Comparison of ENCODE assay signal across 1 cellular context in the genomic region with DNA sequence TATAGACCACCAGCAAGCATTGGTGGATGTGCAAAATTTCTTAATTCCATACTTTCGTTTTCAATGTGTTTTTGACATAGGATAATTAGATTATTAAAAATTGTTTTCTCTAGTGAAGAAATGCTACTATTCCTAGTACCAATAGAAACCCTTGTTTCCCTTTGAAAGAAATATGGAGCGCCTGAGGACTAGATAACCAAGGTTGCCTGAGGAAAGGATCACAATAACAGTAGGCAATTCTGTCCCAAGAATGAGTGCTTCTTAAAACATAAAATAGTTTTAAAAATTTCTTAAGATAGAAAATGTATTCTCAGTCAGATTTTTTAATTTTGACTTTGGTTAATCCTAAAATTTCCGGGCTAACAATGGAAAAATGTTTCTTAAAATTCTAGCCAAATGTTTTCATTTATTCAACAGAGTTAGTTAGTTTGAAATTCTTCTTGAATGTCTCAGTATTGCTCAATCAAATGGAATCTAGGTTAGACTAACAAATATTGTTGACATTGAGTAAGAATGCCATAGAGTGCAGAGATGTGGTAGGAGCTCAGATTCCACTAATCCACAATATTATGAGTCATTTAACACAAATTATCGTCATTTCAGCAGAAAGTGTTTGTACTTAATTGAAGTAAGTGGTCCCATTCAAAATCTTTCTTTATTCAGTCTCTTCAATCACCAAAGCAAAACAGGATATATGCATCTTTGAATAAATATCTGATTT.
TF ChIP-seq lines count a peak whose summit lies in the region.

No MANE protein-coding gene starts in this region.

TF ChIP-seq in HepG2, 621 proteins besides CTCF, POLR2A, EP300 and RAD21 (continued from another document and continues in another):
- 0 out of 2 replicates have a peak, but pooled peaks have one; percentile 24 for TF ChIP-seq CBFB (CRISPR knock-in tag; IDR thresholded peaks at IDR 0.05)
- TF ChIP-seq SAP130 (CRISPR knock-in tag; IDR thresholded peaks at IDR 0.05; ENCODE audit: low read depth): peak; percentile 47
- no peak for TF ChIP-seq ZKSCAN5 (CRISPR knock-in tag; IDR thresholded peaks at IDR 0.05)
- TF ChIP-seq SOX13 (IDR thresholded peaks at IDR 0.05): no peak
- TF ChIP-seq SOX13 (CRISPR knock-in tag; conservative IDR thresholded peaks at IDR 0.05 in 1 of 2, IDR thresholded peaks at IDR 0.05 in 1 of 2): peak in 1 of 2 experiments; percentile 80; a peak in 1 of 4 replicates
- peak; percentile 99 for TF ChIP-seq CEBPB (IDR thresholded peaks at IDR 0.05; ENCODE audit: borderline replicate concordance, low read depth, low read length)
- 0 out of 2 replicates have a peak, but pooled peaks have one; percentile 35 for TF ChIP-seq HOXA5 (CRISPR knock-in tag; IDR thresholded peaks at IDR 0.05)
- TF ChIP-seq CREB1 (IDR thresholded peaks at IDR 0.05): peak; percentile 47; the same call in 1 of the 2 replicates
- peak; percentile 56 for TF ChIP-seq CREB1 (CRISPR knock-in tag; IDR thresholded peaks at IDR 0.05)
- no peak for TF ChIP-seq ZFY (CRISPR knock-in tag; IDR thresholded peaks at IDR 0.05)
- 0 out of 2 replicates have a peak, but pooled peaks have one; percentile 54 for TF ChIP-seq MIER2 (CRISPR knock-in tag; IDR thresholded peaks at IDR 0.05)
- TF ChIP-seq ZNF850 (CRISPR knock-in tag; conservative IDR thresholded peaks at IDR 0.05): no peak
- no peak for TF ChIP-seq MEIS2 (CRISPR knock-in tag; IDR thresholded peaks at IDR 0.05)
- peak; percentile 57; the same call in 1 of the 2 replicates for TF ChIP-seq EHMT2 (IDR thresholded peaks at IDR 0.05; ENCODE audit: borderline replicate concordance, low read depth, low read length)
- TF ChIP-seq FOXA3 (CRISPR knock-in tag; IDR thresholded peaks at IDR 0.05): peak; percentile 96
- TF ChIP-seq NR2F1 (CRISPR knock-in tag; IDR thresholded peaks at IDR 0.05): peak in 1 of 2 experiments; percentile 49; a peak in 1 of 4 replicates
- peak; percentile 68; the same call in 1 of the 2 replicates for TF ChIP-seq FOXJ3 (CRISPR knock-in tag; IDR thresholded peaks at IDR 0.05; ENCODE audit: borderline replicate concordance)
- TF ChIP-seq, protein P1, sequence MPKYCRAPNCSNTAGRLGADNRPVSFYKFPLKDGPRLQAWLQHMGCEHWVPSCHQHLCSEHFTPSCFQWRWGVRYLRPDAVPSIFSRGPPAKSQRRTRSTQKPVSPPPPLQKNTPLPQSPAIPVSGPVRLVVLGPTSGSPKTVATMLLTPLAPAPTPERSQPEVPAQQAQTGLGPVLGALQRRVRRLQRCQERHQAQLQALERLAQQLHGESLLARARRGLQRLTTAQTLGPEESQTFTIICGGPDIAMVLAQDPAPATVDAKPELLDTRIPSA (CRISPR knock-in tag; IDR thresholded peaks at IDR 0.05; ENCODE audit: borderline replicate concordance): no peak
- no peak for TF ChIP-seq SP4 (CRISPR knock-in tag; IDR thresholded peaks at IDR 0.05)
- no peak for TF ChIP-seq MTA3 (CRISPR knock-in tag; IDR thresholded peaks at IDR 0.05)
- peak; percentile 62; the same call in 1 of the 2 replicates for TF ChIP-seq NCOR1 (IDR thresholded peaks at IDR 0.05; ENCODE audit: borderline replicate concordance, low read length)
- peak; percentile 75 for TF ChIP-seq NCOA2 (CRISPR knock-in tag; IDR thresholded peaks at IDR 0.05)
- TF ChIP-seq, protein P2, sequence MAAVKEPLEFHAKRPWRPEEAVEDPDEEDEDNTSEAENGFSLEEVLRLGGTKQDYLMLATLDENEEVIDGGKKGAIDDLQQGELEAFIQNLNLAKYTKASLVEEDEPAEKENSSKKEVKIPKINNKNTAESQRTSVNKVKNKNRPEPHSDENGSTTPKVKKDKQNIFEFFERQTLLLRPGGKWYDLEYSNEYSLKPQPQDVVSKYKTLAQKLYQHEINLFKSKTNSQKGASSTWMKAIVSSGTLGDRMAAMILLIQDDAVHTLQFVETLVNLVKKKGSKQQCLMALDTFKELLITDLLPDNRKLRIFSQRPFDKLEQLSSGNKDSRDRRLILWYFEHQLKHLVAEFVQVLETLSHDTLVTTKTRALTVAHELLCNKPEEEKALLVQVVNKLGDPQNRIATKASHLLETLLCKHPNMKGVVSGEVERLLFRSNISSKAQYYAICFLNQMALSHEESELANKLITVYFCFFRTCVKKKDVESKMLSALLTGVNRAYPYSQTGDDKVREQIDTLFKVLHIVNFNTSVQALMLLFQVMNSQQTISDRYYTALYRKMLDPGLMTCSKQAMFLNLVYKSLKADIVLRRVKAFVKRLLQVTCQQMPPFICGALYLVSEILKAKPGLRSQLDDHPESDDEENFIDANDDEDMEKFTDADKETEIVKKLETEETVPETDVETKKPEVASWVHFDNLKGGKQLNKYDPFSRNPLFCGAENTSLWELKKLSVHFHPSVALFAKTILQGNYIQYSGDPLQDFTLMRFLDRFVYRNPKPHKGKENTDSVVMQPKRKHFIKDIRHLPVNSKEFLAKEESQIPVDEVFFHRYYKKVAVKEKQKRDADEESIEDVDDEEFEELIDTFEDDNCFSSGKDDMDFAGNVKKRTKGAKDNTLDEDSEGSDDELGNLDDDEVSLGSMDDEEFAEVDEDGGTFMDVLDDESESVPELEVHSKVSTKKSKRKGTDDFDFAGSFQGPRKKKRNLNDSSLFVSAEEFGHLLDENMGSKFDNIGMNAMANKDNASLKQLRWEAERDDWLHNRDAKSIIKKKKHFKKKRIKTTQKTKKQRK (IDR thresholded peaks at IDR 0.05; ENCODE audit: low read length): no peak
- TF ChIP-seq MAFF (IDR thresholded peaks at IDR 0.05; ENCODE audit: low read depth, low read length): peak; percentile 86
- TF ChIP-seq ZFYVE20 (CRISPR knock-in tag; IDR thresholded peaks at IDR 0.05; ENCODE audit: borderline replicate concordance, low read depth): no peak
- TF ChIP-seq, protein P3, sequence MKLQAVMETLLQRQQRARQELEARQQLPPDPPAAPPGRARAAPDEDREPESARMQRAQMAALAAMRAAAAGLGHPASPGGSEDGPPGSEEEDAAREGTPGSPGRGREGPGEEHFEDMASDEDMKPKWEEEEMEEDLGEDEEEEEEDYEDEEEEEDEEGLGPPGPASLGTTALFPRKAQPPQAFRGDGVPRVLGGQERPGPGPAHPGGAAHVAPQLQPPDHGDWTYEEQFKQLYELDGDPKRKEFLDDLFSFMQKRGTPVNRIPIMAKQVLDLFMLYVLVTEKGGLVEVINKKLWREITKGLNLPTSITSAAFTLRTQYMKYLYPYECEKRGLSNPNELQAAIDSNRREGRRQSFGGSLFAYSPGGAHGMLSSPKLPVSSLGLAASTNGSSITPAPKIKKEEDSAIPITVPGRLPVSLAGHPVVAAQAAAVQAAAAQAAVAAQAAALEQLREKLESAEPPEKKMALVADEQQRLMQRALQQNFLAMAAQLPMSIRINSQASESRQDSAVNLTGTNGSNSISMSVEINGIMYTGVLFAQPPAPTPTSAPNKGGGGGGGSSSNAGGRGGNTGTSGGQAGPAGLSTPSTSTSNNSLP (IDR thresholded peaks at IDR 0.05; ENCODE audit: low read depth, low read length): peak; percentile 97
- TF ChIP-seq, protein P4, sequence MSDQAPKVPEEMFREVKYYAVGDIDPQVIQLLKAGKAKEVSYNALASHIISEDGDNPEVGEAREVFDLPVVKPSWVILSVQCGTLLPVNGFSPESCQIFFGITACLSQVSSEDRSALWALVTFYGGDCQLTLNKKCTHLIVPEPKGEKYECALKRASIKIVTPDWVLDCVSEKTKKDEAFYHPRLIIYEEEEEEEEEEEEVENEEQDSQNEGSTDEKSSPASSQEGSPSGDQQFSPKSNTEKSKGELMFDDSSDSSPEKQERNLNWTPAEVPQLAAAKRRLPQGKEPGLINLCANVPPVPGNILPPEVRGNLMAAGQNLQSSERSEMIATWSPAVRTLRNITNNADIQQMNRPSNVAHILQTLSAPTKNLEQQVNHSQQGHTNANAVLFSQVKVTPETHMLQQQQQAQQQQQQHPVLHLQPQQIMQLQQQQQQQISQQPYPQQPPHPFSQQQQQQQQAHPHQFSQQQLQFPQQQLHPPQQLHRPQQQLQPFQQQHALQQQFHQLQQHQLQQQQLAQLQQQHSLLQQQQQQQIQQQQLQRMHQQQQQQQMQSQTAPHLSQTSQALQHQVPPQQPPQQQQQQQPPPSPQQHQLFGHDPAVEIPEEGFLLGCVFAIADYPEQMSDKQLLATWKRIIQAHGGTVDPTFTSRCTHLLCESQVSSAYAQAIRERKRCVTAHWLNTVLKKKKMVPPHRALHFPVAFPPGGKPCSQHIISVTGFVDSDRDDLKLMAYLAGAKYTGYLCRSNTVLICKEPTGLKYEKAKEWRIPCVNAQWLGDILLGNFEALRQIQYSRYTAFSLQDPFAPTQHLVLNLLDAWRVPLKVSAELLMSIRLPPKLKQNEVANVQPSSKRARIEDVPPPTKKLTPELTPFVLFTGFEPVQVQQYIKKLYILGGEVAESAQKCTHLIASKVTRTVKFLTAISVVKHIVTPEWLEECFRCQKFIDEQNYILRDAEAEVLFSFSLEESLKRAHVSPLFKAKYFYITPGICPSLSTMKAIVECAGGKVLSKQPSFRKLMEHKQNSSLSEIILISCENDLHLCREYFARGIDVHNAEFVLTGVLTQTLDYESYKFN (CRISPR knock-in tag; conservative IDR thresholded peaks at IDR 0.05): peak; percentile 52; the same call in 1 of the 2 replicates
- peak; percentile 98 for TF ChIP-seq CEBPG (CRISPR knock-in tag; IDR thresholded peaks at IDR 0.05)
- no peak for TF ChIP-seq REXO4 (CRISPR knock-in tag; IDR thresholded peaks at IDR 0.05; ENCODE audit: borderline replicate concordance)
- no peak for TF ChIP-seq ZNF44 (CRISPR knock-in tag; IDR thresholded peaks at IDR 0.05)
- TF ChIP-seq, protein P5, sequence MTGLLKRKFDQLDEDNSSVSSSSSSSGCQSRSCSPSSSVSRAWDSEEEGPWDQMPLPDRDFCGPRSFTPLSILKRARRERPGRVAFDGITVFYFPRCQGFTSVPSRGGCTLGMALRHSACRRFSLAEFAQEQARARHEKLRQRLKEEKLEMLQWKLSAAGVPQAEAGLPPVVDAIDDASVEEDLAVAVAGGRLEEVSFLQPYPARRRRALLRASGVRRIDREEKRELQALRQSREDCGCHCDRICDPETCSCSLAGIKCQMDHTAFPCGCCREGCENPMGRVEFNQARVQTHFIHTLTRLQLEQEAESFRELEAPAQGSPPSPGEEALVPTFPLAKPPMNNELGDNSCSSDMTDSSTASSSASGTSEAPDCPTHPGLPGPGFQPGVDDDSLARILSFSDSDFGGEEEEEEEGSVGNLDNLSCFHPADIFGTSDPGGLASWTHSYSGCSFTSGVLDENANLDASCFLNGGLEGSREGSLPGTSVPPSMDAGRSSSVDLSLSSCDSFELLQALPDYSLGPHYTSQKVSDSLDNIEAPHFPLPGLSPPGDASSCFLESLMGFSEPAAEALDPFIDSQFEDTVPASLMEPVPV (CRISPR knock-in tag; IDR thresholded peaks at IDR 0.05): no peak
- peak; percentile 90 for TF ChIP-seq SMARCE1 (IDR thresholded peaks at IDR 0.05; ENCODE audit: borderline replicate concordance)
- TF ChIP-seq, protein P6, sequence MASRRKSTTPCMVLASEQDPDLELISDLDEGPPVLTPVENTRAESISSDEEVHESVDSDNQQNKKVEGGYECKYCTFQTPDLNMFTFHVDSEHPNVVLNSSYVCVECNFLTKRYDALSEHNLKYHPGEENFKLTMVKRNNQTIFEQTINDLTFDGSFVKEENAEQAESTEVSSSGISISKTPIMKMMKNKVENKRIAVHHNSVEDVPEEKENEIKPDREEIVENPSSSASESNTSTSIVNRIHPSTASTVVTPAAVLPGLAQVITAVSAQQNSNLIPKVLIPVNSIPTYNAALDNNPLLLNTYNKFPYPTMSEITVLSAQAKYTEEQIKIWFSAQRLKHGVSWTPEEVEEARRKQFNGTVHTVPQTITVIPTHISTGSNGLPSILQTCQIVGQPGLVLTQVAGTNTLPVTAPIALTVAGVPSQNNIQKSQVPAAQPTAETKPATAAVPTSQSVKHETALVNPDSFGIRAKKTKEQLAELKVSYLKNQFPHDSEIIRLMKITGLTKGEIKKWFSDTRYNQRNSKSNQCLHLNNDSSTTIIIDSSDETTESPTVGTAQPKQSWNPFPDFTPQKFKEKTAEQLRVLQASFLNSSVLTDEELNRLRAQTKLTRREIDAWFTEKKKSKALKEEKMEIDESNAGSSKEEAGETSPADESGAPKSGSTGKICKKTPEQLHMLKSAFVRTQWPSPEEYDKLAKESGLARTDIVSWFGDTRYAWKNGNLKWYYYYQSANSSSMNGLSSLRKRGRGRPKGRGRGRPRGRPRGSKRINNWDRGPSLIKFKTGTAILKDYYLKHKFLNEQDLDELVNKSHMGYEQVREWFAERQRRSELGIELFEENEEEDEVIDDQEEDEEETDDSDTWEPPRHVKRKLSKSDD (CRISPR knock-in tag; IDR thresholded peaks at IDR 0.05; ENCODE audit: low read depth): no peak
- TF ChIP-seq KDM3A (CRISPR knock-in tag; IDR thresholded peaks at IDR 0.05; ENCODE audit: low read depth): 0 out of 2 replicates have a peak, but pooled peaks have one; percentile 42
- TF ChIP-seq TCF12 (IDR thresholded peaks at IDR 0.05): no peak
- no peak for TF ChIP-seq TCF12 (CRISPR knock-in tag; IDR thresholded peaks at IDR 0.05)
- no peak for TF ChIP-seq ZSCAN12 (CRISPR knock-in tag; IDR thresholded peaks at IDR 0.05)
- TF ChIP-seq, protein P7, sequence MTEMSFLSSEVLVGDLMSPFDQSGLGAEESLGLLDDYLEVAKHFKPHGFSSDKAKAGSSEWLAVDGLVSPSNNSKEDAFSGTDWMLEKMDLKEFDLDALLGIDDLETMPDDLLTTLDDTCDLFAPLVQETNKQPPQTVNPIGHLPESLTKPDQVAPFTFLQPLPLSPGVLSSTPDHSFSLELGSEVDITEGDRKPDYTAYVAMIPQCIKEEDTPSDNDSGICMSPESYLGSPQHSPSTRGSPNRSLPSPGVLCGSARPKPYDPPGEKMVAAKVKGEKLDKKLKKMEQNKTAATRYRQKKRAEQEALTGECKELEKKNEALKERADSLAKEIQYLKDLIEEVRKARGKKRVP (CRISPR knock-in tag; IDR thresholded peaks at IDR 0.05): 0 out of 4 replicates have a peak, but pooled peaks of 1 of the 2 experiments have one; percentile 20
- peak; percentile 93 for TF ChIP-seq TEAD3 (CRISPR knock-in tag; optimal IDR thresholded peaks at IDR 0.05; ENCODE audit: borderline replicate concordance)
- TF ChIP-seq, protein P8, sequence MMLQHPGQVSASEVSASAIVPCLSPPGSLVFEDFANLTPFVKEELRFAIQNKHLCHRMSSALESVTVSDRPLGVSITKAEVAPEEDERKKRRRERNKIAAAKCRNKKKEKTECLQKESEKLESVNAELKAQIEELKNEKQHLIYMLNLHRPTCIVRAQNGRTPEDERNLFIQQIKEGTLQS (CRISPR knock-in tag; IDR thresholded peaks at IDR 0.05): peak; percentile 54; the same call in 1 of the 2 replicates
- TF ChIP-seq ZNF792 (CRISPR knock-in tag; IDR thresholded peaks at IDR 0.05): peak; percentile 57; the same call in 1 of the 2 replicates
- peak; percentile 76; the same call in 1 of the 2 replicates for TF ChIP-seq SIX4 (CRISPR knock-in tag; IDR thresholded peaks at IDR 0.05)
